ENCODE assay signal across 18 cellular contexts in genomic region chr6:18412073-18412472, GRCh38. TPM values are rescaled to one million over a fixed set of nuclear protein-coding genes. Genes with fewer than 3 reads are reported as not detected.
DNase-seq lines count a peak whose midpoint lies in the region; ATAC-seq and TF ChIP-seq lines count a peak whose summit lies in the region.
"Had no signal": no experiment of that assay in that cellular context is flagged by ENCODE, and none has a peak within 500 bp of the region (broad histone marks: within the 10 kb centered on the region; RNA-seq: fewer than 3 reads in every experiment).

No MANE protein-coding gene starts in this region.

- H3K4me3 ChIP-seq in psoas muscle (no peak overlapping the region), SK-N-SH (ENCODE audit: low read depth in 2 of 2, low read length in 1 of 2) (no peak overlapping the region)
- H3K4me3 ChIP-seq: esophagus muscularis mucosa had no signal

- H3K27ac ChIP-seq in psoas muscle (peak overlapping the region; percentile 88), SK-N-SH (ENCODE audit: low read depth in 2 of 2, low read length in 1 of 2) (0 out of 4 replicates have a peak overlapping the region, but pooled peaks of 1 of the 2 experiments have one; percentile 0)
- H3K27ac ChIP-seq: esophagus muscularis mucosa had no signal

- TF ChIP-seq CTCF in activated B cell treated with CpG ODN at 0.5 μM for 24 hours (IDR thresholded peaks at IDR 0.05): no peak
- no peak for TF ChIP-seq CTCF in psoas muscle (IDR thresholded peaks at IDR 0.05)
- TF ChIP-seq CTCF in SK-N-SH (IDR thresholded peaks at IDR 0.05): no peak

- H3K4me3 Mint-ChIP-seq in activated B cell treated with CpG ODN at 0.5 μM for 24 hours: peak overlapping the region; percentile 44
- H3K4me3 Mint-ChIP-seq: immature natural killer cell had no signal

- H3F3A ChIP-seq in SK-N-SH (replicated peaks; ENCODE audit: insufficient read depth): peaks cover 14% of the 10 kb centered on the region

- DNase-seq in GF-D8 (lab: John Stamatoyannopoulos, UW) (peak; percentile 33), NOMO-1 (lab: John Stamatoyannopoulos, UW; ENCODE audit: unreplicated experiment in 2 of 2) (peak; percentile 24 to 76), activated B cell treated with CpG ODN at 0.5 μM for 24 hours (no peak), psoas muscle (no peak), SK-N-SH (no peak), T-helper 2 cell (no peak), LoVo (ENCODE audit: low spot score) (no peak)
- DNase-seq: activated CD4-positive, CD25-positive, alpha-beta regulatory T cell; activated CD8-positive, alpha-beta memory T cell treated with anti-CD3 and anti-CD28 coated beads for 24 hours; glutamatergic neuron; immature natural killer cell; mesendoderm; NCI-H1092 treated with DMSO at 0.1 percent for 48 hours; NCI-H2107; NCI-H526; T-helper 1 cell had no signal

- no peaks in the 10 kb centered on the region for H3K9me2 ChIP-seq in SK-N-SH

- H3K36me3 ChIP-seq in psoas muscle (ENCODE audit: insufficient read depth in 1 of 2, low read depth in 1 of 2) (peaks cover 0 to 11% of the 10 kb centered on the region in 2 donors), SK-N-SH (replicated peaks in 1 of 2; ENCODE audit: control insufficient read depth in 1 of 2, insufficient read depth in 2 of 2, low read length in 1 of 2) (no peaks in the 10 kb centered on the region)
- H3K36me3 ChIP-seq: esophagus muscularis mucosa had no signal

- peaks cover 19% of the 10 kb centered on the region for H3K36me3 Mint-ChIP-seq in activated B cell treated with CpG ODN at 0.5 μM for 24 hours (ENCODE audit: low read depth)

- no peak overlapping the region for H3K4me2 ChIP-seq in SK-N-SH

- TF ChIP-seq EP300 in SK-N-SH (IDR thresholded peaks at IDR 0.05; ENCODE audit: borderline replicate concordance in 1 of 2, low read depth in 1 of 2, low read length in 1 of 2): no peak

- H3K9me3 ChIP-seq in psoas muscle: no peaks in the 10 kb centered on the region
- H3K9me3 ChIP-seq in SK-N-SH: no peaks in the 10 kb centered on the region
- H3K9me3 ChIP-seq: esophagus muscularis mucosa had no signal

- intact Hi-C loops in activated B cell treated with CpG ODN at 0.5 μM for 24 hours (cut with micrococcal nuclease): loop anchor here (1.0 kb wide), 1 partner anchor 11 kb away; no protein-coding TSS in a partner anchor
- intact Hi-C loops in psoas muscle (cut with DNase I): no loop called here

- ATAC-seq in activated B cell treated with CpG ODN at 0.5 μM for 24 hours (ENCODE audit: low read depth) (peak; percentile 28), psoas muscle (no peak), GM19035 (IDR thresholded peaks at IDR 0.05; ENCODE audit: unreplicated experiment) (no peak)

- H3K4me1 Mint-ChIP-seq in activated B cell treated with CpG ODN at 0.5 μM for 24 hours: peaks cover 43% of the 10 kb centered on the region
- H3K4me1 Mint-ChIP-seq: immature natural killer cell had no signal

- H3K27ac Mint-ChIP-seq in activated B cell treated with CpG ODN at 0.5 μM for 24 hours: peak overlapping the region; percentile 82
- H3K27ac Mint-ChIP-seq: immature natural killer cell had no signal

- no peak for TF ChIP-seq RAD21 in SK-N-SH (IDR thresholded peaks at IDR 0.05; ENCODE audit: low read length)

- no peak overlapping the region for H3K9ac ChIP-seq in SK-N-SH

- no peaks in the 10 kb centered on the region for H4K20me1 ChIP-seq in SK-N-SH (ENCODE audit: insufficient read depth)

- H3K4me1 ChIP-seq in psoas muscle (peaks cover 69% of the 10 kb centered on the region), SK-N-SH (ENCODE audit: control insufficient read depth in 1 of 2, insufficient read depth in 2 of 2, low read depth in 1 of 2, low read length in 1 of 2) (peaks cover 0 to 6% of the 10 kb centered on the region in 2 experiments; a peak in 2 of 4 replicates)

- no peaks in the 10 kb centered on the region for H3K9me3 Mint-ChIP-seq in activated B cell treated with CpG ODN at 0.5 μM for 24 hours

- 19 to 41% (median 37%) methylated on average over 1 of the region's 1 CpG for WGBS in psoas muscle, 3 donors
- WGBS in SK-N-SH (ENCODE audit: low lambda C conversion rate): 100% methylated on average over 1 of the region's 1 CpG

- POLR2A ChIA-PET in activated B cell treated with CpG ODN at 0.5 μM for 24 hours (lab: Charles Lee): interaction anchor here (0.6 to 1.9 kb wide), 3 partner anchors 10 to 53 kb away, joined by 3 to 12 read pairs (median 4); partner anchors contain the start of gene RNF144B
- POLR2A ChIA-PET in SK-N-SH (lab: Yijun Ruan, JAX): no interaction called here

- CTCF ChIA-PET in activated B cell treated with CpG ODN at 0.5 μM for 24 hours (lab: Charles Lee): interaction anchor here (1.4 kb wide), 1 partner anchor 25 kb away, joined by 3 read pairs; the partner anchor contains the start of gene RNF144B
- CTCF ChIA-PET in SK-N-SH (lab: Yijun Ruan, JAX): interaction anchor here (1.0 kb wide), 1 partner anchor 8 kb away, joined by 3 read pairs; no protein-coding TSS in a partner anchor

- no peaks in the 10 kb centered on the region for H3K27me3 Mint-ChIP-seq in activated B cell treated with CpG ODN at 0.5 μM for 24 hours

- H3K79me2 ChIP-seq in SK-N-SH (ENCODE audit: insufficient read depth): no peaks in the 10 kb centered on the region

- H3K27me3 ChIP-seq in psoas muscle (ENCODE audit: insufficient read depth in 3 of 3, low read length in 2 of 3) (no peaks in the 10 kb centered on the region), SK-N-SH (ENCODE audit: insufficient read depth) (no peaks in the 10 kb centered on the region)
- H3K27me3 ChIP-seq: esophagus muscularis mucosa had no signal

- H2AFZ ChIP-seq in SK-N-SH (ENCODE audit: low read depth): no peak overlapping the region

TF ChIP-seq in SK-N-SH, 30 proteins besides CTCF, POLR2A, EP300 and RAD21:
- TF ChIP-seq SIN3A (IDR thresholded peaks at IDR 0.05; ENCODE audit: borderline replicate concordance, low read depth, low read length) (no peak), MEF2A (IDR thresholded peaks at IDR 0.05; ENCODE audit: borderline replicate concordance, low read depth) (no peak), RFX5 (IDR thresholded peaks at IDR 0.05; ENCODE audit: low read length) (no peak), PBX3 (IDR thresholded peaks at IDR 0.05) (no peak), FOXM1 (IDR thresholded peaks at IDR 0.05; ENCODE audit: low read depth) (no peak), JUND (IDR thresholded peaks at IDR 0.05) (no peak), RCOR1 (IDR thresholded peaks at IDR 0.05; ENCODE audit: low read length) (no peak), FOSL2 (IDR thresholded peaks at IDR 0.05; ENCODE audit: borderline replicate concordance, low read depth) (no peak), NFIC (IDR thresholded peaks at IDR 0.05; ENCODE audit: borderline replicate concordance) (no peak), CHD2 (IDR thresholded peaks at IDR 0.05; ENCODE audit: low read length, partially characterized antibody) (no peak), NRF1 (IDR thresholded peaks at IDR 0.05; ENCODE audit: low read depth, low read length) (no peak), USF1 (IDR thresholded peaks at IDR 0.05; ENCODE audit: borderline replicate concordance, low read depth) (no peak)

RNA-seq across cellular contexts. Expression of gene RNF144B, which starts 24.9 kb away (rescaled TPM):
- 12.6 and 13.5 TPM in 2 replicates for total RNA-seq in activated B cell treated with CpG ODN at 0.5 μM for 24 hours
- total RNA-seq in psoas muscle: 10 to 100 TPM; 33.6 to 94.9 (median 65.4) TPM
- 10 to 100 TPM in 1 of 3 donors, 1 to 10 TPM in 2; 6.0 to 34.5 (median 7.9) TPM for polyA plus RNA-seq in psoas muscle
- polyA plus RNA-seq in SK-N-SH (2012; rRNA removed): 1.2 and 1.8 TPM in 2 replicates
- polyA plus RNA-seq in SK-N-SH (2012; cell fraction: cytosol; rRNA removed): 1.6 and 2.0 TPM in 2 replicates
- polyA plus RNA-seq in SK-N-SH (2012; cell fraction: nucleus; rRNA removed): 2.0 and 3.7 TPM in 2 replicates

Comparison
In these comparisons a context has a peak if more than half of its experiments do, and no peak if none do; other contexts are left out.
1. DNase-seq: peak in GF-D8 (single experiment) and NOMO-1 (2 of 2); none in activated B cell treated with CpG ODN at 0.5 μM for 24 hours (single experiment), psoas muscle (0 of 2), SK-N-SH (single experiment), T-helper 2 cell (0 of 5) and LoVo (single experiment).